ENCODE assay signal across 1 cellular context in the genomic region with DNA sequence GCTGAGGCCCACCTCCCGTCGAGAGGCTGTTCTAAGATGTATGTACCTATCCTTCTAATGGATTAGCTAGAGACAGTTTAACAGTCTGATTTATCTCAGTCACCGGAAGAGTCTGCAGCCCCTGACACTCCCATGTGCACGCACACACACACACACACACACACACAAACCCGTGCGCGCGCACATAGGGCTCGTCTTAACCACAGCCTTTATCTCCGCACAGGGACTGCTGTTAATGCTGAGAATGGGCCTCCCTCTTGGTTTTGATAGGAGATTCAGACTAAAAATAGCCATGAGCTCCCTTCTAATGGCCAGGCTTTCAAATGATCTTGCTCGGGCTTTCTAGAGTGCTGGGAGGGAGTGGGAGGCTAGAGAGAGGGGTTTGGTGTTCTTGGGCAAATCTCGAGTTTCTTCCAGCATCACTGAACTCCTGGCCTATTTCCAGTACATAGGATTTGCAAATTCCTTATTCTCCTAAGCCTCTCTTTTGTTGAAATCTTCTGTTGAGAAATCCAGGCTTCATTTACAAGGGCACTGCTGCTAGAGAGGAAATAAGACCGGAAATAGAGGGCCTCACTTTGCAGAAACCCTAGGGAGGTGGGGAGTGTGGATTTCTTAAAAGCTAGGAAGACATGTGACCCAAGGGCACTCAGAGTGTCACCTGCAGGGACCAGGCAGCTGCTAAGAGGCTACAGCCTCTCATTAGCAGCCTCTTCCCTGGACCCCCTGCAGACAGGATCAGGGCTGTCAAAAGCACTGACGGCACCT.
A peak's percentile ranks its signal among the peaks of the same experiment; 100 is the strongest.
TF ChIP-seq lines count a peak whose summit lies in the region.

No MANE protein-coding gene starts in this region.

TF ChIP-seq in K562, 482 proteins besides CTCF, POLR2A, EP300 and RAD21 (continued from another document and continues in another):
- TF ChIP-seq, protein P1, sequence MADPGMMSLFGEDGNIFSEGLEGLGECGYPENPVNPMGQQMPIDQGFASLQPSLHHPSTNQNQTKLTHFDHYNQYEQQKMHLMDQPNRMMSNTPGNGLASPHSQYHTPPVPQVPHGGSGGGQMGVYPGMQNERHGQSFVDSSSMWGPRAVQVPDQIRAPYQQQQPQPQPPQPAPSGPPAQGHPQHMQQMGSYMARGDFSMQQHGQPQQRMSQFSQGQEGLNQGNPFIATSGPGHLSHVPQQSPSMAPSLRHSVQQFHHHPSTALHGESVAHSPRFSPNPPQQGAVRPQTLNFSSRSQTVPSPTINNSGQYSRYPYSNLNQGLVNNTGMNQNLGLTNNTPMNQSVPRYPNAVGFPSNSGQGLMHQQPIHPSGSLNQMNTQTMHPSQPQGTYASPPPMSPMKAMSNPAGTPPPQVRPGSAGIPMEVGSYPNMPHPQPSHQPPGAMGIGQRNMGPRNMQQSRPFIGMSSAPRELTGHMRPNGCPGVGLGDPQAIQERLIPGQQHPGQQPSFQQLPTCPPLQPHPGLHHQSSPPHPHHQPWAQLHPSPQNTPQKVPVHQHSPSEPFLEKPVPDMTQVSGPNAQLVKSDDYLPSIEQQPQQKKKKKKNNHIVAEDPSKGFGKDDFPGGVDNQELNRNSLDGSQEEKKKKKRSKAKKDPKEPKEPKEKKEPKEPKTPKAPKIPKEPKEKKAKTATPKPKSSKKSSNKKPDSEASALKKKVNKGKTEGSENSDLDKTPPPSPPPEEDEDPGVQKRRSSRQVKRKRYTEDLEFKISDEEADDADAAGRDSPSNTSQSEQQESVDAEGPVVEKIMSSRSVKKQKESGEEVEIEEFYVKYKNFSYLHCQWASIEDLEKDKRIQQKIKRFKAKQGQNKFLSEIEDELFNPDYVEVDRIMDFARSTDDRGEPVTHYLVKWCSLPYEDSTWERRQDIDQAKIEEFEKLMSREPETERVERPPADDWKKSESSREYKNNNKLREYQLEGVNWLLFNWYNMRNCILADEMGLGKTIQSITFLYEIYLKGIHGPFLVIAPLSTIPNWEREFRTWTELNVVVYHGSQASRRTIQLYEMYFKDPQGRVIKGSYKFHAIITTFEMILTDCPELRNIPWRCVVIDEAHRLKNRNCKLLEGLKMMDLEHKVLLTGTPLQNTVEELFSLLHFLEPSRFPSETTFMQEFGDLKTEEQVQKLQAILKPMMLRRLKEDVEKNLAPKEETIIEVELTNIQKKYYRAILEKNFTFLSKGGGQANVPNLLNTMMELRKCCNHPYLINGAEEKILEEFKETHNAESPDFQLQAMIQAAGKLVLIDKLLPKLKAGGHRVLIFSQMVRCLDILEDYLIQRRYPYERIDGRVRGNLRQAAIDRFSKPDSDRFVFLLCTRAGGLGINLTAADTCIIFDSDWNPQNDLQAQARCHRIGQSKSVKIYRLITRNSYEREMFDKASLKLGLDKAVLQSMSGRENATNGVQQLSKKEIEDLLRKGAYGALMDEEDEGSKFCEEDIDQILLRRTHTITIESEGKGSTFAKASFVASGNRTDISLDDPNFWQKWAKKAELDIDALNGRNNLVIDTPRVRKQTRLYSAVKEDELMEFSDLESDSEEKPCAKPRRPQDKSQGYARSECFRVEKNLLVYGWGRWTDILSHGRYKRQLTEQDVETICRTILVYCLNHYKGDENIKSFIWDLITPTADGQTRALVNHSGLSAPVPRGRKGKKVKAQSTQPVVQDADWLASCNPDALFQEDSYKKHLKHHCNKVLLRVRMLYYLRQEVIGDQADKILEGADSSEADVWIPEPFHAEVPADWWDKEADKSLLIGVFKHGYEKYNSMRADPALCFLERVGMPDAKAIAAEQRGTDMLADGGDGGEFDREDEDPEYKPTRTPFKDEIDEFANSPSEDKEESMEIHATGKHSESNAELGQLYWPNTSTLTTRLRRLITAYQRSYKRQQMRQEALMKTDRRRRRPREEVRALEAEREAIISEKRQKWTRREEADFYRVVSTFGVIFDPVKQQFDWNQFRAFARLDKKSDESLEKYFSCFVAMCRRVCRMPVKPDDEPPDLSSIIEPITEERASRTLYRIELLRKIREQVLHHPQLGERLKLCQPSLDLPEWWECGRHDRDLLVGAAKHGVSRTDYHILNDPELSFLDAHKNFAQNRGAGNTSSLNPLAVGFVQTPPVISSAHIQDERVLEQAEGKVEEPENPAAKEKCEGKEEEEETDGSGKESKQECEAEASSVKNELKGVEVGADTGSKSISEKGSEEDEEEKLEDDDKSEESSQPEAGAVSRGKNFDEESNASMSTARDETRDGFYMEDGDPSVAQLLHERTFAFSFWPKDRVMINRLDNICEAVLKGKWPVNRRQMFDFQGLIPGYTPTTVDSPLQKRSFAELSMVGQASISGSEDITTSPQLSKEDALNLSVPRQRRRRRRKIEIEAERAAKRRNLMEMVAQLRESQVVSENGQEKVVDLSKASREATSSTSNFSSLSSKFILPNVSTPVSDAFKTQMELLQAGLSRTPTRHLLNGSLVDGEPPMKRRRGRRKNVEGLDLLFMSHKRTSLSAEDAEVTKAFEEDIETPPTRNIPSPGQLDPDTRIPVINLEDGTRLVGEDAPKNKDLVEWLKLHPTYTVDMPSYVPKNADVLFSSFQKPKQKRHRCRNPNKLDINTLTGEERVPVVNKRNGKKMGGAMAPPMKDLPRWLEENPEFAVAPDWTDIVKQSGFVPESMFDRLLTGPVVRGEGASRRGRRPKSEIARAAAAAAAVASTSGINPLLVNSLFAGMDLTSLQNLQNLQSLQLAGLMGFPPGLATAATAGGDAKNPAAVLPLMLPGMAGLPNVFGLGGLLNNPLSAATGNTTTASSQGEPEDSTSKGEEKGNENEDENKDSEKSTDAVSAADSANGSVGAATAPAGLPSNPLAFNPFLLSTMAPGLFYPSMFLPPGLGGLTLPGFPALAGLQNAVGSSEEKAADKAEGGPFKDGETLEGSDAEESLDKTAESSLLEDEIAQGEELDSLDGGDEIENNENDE (IDR thresholded peaks at IDR 0.05; ENCODE audit: low read depth, low read length): no peak
- peak; percentile 93 for TF ChIP-seq RNF2 (IDR thresholded peaks at IDR 0.05)
- peak; percentile 100 for TF ChIP-seq MEF2D (tag; conservative IDR thresholded peaks at IDR 0.05; ENCODE audit: low read depth)
- peak; percentile 45; the same call in 1 of the 2 replicates for TF ChIP-seq FOSL1 (tag; conservative IDR thresholded peaks at IDR 0.05)
- TF ChIP-seq CXXC5 (CRISPR knock-in tag; IDR thresholded peaks at IDR 0.05): peak; percentile 98
- TF ChIP-seq, protein P2, sequence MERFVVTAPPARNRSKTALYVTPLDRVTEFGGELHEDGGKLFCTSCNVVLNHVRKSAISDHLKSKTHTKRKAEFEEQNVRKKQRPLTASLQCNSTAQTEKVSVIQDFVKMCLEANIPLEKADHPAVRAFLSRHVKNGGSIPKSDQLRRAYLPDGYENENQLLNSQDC (CRISPR knock-in tag; IDR thresholded peaks at IDR 0.05): no peak
- TF ChIP-seq, protein P3, sequence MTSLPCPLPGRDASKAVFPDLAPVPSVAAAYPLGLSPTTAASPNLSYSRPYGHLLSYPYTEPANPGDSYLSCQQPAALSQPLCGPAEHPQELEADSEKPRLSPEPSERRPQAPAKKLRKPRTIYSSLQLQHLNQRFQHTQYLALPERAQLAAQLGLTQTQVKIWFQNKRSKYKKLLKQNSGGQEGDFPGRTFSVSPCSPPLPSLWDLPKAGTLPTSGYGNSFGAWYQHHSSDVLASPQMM (CRISPR knock-in tag; IDR thresholded peaks at IDR 0.05): no peak
- no peak for TF ChIP-seq MAFK (IDR thresholded peaks at IDR 0.05; ENCODE audit: low read length)
- peak; percentile 96 for TF ChIP-seq HDAC2 (IDR thresholded peaks at IDR 0.05)
- TF ChIP-seq PTRF (tag; IDR thresholded peaks at IDR 0.05): no peak
- TF ChIP-seq CBX5 (IDR thresholded peaks at IDR 0.05; ENCODE audit: borderline replicate concordance, low read depth): 0 out of 2 replicates have a peak, but pooled peaks have one; percentile 27
- TF ChIP-seq BDP1 (IDR thresholded peaks at IDR 0.05; ENCODE audit: insufficient read depth, insufficient read length): no peak
- peak; percentile 67; the same call in 1 of the 2 replicates for TF ChIP-seq ZNF589 (CRISPR knock-in tag; IDR thresholded peaks at IDR 0.05; ENCODE audit: low read depth)
- TF ChIP-seq, protein P4, sequence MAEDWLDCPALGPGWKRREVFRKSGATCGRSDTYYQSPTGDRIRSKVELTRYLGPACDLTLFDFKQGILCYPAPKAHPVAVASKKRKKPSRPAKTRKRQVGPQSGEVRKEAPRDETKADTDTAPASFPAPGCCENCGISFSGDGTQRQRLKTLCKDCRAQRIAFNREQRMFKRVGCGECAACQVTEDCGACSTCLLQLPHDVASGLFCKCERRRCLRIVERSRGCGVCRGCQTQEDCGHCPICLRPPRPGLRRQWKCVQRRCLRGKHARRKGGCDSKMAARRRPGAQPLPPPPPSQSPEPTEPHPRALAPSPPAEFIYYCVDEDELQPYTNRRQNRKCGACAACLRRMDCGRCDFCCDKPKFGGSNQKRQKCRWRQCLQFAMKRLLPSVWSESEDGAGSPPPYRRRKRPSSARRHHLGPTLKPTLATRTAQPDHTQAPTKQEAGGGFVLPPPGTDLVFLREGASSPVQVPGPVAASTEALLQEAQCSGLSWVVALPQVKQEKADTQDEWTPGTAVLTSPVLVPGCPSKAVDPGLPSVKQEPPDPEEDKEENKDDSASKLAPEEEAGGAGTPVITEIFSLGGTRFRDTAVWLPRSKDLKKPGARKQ (CRISPR knock-in tag; IDR thresholded peaks at IDR 0.05): no peak
- TF ChIP-seq, protein P5, sequence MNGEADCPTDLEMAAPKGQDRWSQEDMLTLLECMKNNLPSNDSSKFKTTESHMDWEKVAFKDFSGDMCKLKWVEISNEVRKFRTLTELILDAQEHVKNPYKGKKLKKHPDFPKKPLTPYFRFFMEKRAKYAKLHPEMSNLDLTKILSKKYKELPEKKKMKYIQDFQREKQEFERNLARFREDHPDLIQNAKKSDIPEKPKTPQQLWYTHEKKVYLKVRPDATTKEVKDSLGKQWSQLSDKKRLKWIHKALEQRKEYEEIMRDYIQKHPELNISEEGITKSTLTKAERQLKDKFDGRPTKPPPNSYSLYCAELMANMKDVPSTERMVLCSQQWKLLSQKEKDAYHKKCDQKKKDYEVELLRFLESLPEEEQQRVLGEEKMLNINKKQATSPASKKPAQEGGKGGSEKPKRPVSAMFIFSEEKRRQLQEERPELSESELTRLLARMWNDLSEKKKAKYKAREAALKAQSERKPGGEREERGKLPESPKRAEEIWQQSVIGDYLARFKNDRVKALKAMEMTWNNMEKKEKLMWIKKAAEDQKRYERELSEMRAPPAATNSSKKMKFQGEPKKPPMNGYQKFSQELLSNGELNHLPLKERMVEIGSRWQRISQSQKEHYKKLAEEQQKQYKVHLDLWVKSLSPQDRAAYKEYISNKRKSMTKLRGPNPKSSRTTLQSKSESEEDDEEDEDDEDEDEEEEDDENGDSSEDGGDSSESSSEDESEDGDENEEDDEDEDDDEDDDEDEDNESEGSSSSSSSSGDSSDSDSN (IDR thresholded peaks at IDR 0.05; ENCODE audit: borderline replicate concordance in 1 of 2, low read depth in 2 of 2, low read length in 2 of 2): no peak
- TF ChIP-seq, protein P6, sequence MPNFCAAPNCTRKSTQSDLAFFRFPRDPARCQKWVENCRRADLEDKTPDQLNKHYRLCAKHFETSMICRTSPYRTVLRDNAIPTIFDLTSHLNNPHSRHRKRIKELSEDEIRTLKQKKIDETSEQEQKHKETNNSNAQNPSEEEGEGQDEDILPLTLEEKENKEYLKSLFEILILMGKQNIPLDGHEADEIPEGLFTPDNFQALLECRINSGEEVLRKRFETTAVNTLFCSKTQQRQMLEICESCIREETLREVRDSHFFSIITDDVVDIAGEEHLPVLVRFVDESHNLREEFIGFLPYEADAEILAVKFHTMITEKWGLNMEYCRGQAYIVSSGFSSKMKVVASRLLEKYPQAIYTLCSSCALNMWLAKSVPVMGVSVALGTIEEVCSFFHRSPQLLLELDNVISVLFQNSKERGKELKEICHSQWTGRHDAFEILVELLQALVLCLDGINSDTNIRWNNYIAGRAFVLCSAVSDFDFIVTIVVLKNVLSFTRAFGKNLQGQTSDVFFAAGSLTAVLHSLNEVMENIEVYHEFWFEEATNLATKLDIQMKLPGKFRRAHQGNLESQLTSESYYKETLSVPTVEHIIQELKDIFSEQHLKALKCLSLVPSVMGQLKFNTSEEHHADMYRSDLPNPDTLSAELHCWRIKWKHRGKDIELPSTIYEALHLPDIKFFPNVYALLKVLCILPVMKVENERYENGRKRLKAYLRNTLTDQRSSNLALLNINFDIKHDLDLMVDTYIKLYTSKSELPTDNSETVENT (CRISPR knock-in tag; IDR thresholded peaks at IDR 0.05): no peak
- no peak for TF ChIP-seq ZNF445 (CRISPR knock-in tag; IDR thresholded peaks at IDR 0.05; ENCODE audit: low read depth)
- TF ChIP-seq MCM7 (IDR thresholded peaks at IDR 0.05): no peak
- TF ChIP-seq ZEB2 (IDR thresholded peaks at IDR 0.05): peak; percentile 73; the same call in 1 of the 2 replicates
- TF ChIP-seq FOXJ3 (CRISPR knock-in tag; IDR thresholded peaks at IDR 0.05): no peak
- TF ChIP-seq, protein P7, sequence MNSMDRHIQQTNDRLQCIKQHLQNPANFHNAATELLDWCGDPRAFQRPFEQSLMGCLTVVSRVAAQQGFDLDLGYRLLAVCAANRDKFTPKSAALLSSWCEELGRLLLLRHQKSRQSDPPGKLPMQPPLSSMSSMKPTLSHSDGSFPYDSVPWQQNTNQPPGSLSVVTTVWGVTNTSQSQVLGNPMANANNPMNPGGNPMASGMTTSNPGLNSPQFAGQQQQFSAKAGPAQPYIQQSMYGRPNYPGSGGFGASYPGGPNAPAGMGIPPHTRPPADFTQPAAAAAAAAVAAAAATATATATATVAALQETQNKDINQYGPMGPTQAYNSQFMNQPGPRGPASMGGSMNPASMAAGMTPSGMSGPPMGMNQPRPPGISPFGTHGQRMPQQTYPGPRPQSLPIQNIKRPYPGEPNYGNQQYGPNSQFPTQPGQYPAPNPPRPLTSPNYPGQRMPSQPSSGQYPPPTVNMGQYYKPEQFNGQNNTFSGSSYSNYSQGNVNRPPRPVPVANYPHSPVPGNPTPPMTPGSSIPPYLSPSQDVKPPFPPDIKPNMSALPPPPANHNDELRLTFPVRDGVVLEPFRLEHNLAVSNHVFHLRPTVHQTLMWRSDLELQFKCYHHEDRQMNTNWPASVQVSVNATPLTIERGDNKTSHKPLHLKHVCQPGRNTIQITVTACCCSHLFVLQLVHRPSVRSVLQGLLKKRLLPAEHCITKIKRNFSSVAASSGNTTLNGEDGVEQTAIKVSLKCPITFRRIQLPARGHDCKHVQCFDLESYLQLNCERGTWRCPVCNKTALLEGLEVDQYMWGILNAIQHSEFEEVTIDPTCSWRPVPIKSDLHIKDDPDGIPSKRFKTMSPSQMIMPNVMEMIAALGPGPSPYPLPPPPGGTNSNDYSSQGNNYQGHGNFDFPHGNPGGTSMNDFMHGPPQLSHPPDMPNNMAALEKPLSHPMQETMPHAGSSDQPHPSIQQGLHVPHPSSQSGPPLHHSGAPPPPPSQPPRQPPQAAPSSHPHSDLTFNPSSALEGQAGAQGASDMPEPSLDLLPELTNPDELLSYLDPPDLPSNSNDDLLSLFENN (IDR thresholded peaks at IDR 0.05; ENCODE audit: low read depth in 2 of 2, low read length in 2 of 2): peak in 1 of 2 experiments; percentile 84; a peak in 2 of 4 replicates
- TF ChIP-seq ZNF57 (CRISPR knock-in tag; IDR thresholded peaks at IDR 0.05): no peak
- TF ChIP-seq NR1H2 (CRISPR knock-in tag; IDR thresholded peaks at IDR 0.05): no peak
- peak; percentile 82; the same call in 1 of the 2 replicates for TF ChIP-seq SMAD3 (CRISPR knock-in tag; conservative IDR thresholded peaks at IDR 0.05)
- no peak for TF ChIP-seq RBM25 (IDR thresholded peaks at IDR 0.05; ENCODE audit: low read depth, low read length, severe bottlenecking)
- no peak for TF ChIP-seq SPI1 (IDR thresholded peaks at IDR 0.05; ENCODE audit: borderline replicate concordance, low read depth, low read length)
- TF ChIP-seq MAZ (CRISPR knock-in tag; conservative IDR thresholded peaks at IDR 0.05 in 1 of 2, IDR thresholded peaks at IDR 0.05 in 1 of 2): peak; percentile 53 to 64
- TF ChIP-seq GTF2E2 (tag; IDR thresholded peaks at IDR 0.05): no peak
- TF ChIP-seq NFIC (IDR thresholded peaks at IDR 0.05): peak; percentile 82
